18 cellular contexts compared by ENCODE assay signal in the genomic region with DNA sequence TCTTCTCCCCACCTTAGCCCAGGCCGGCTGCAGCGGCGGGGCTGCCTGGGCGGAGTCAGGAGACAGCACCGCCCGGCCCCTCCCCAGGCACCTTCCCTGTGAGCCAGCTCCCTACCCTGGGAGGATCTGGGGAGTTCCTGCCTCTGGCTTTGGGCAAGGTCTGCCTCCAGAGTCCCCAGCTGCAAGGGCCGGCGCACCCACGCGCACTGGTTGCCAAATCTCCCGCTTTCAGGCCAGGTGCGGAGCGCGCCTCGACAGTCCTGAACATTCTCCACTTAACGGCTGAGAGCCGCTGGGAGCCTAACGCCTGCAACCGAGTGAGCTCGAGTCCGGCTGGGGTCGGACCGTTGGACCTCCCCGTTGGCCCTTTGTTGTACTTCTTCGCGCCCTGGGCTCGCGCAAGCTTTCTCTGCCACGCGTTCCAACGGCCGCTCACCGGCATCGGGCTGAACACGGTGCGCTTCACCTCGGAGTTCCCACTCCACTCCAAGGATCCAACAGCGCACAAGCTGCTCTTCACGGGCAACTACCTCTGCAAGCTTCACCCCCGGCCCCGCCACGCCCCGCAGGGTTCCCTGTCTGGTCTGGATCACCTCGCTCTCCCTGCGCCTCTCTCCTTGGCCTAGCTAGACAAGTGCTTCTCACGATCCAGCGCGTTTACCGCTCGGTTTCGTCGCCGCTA. TPM values are rescaled to one million over a fixed set of nuclear protein-coding genes. Genes with fewer than 3 reads are reported as not detected.
DNase-seq lines count a peak whose midpoint lies in the region; ATAC-seq lines count a peak whose summit lies in the region.
"Had no signal": no experiment of that assay in that cellular context is flagged by ENCODE, and none has a peak within 500 bp of the region (broad histone marks: within the 10 kb centered on the region; RNA-seq: fewer than 3 reads in every experiment).

No MANE protein-coding gene starts in this region.

- H3K27ac ChIP-seq in naive thymus-derived CD4-positive, alpha-beta T cell (ENCODE audit: low read depth, low read length) = no peak overlapping the region
- H3K27ac ChIP-seq: A549, gastroesophageal sphincter had no signal

- intact Hi-C loops in activated CD4-positive, alpha-beta T cell treated with anti-CD3 and anti-CD28 coated beads for 36 hours (cut with DNase I, micrococcal nuclease) = no loop called here
- intact Hi-C loops in naive thymus-derived CD4-positive, alpha-beta T cell (cut with micrococcal nuclease) = no loop called here

- H3K9me3 Mint-ChIP-seq in activated CD4-positive, alpha-beta T cell treated with anti-CD3 and anti-CD28 coated beads for 36 hours (ENCODE audit: low read depth) = peaks cover 3% of the 10 kb centered on the region
- no peaks in the 10 kb centered on the region for H3K9me3 Mint-ChIP-seq in central memory CD8-positive, alpha-beta T cell
- peaks cover 0 to 34% (median 5%) of the 10 kb centered on the region in 11 donors for H3K9me3 Mint-ChIP-seq in naive thymus-derived CD4-positive, alpha-beta T cell
- H3K9me3 Mint-ChIP-seq: natural killer cell had no signal

- H3K4me3 Mint-ChIP-seq in activated CD4-positive, alpha-beta T cell treated with anti-CD3 and anti-CD28 coated beads for 36 hours = peak overlapping the region; percentile 56
- H3K4me3 Mint-ChIP-seq in central memory CD8-positive, alpha-beta T cell = peak overlapping the region; percentile 5
- peak overlapping the region in 8 of 10 donors; percentile 23 to 81 (median 66) for H3K4me3 Mint-ChIP-seq in naive thymus-derived CD4-positive, alpha-beta T cell
- H3K4me3 Mint-ChIP-seq: natural killer cell; stimulated activated naive CD8-positive, alpha-beta T cell treated with anti-CD3 and anti-CD28 coated beads, Interleukin-15, Interleukin-2, amounts not matched to agents 100 ng/mL and 50 ng/mL, for 24 hours had no signal

- no peak overlapping the region for H3K27ac Mint-ChIP-seq in activated CD4-positive, alpha-beta T cell treated with anti-CD3 and anti-CD28 coated beads for 36 hours
- no peak overlapping the region for H3K27ac Mint-ChIP-seq in central memory CD8-positive, alpha-beta T cell (ENCODE audit: low read depth)
- no peak overlapping the region for H3K27ac Mint-ChIP-seq in naive thymus-derived CD4-positive, alpha-beta T cell
- H3K27ac Mint-ChIP-seq: natural killer cell; stimulated activated naive CD8-positive, alpha-beta T cell treated with anti-CD3 and anti-CD28 coated beads, Interleukin-15, Interleukin-2, amounts not matched to agents 100 ng/mL and 50 ng/mL, for 24 hours had no signal

- H3K27me3 Mint-ChIP-seq in activated CD4-positive, alpha-beta T cell treated with anti-CD3 and anti-CD28 coated beads for 36 hours = peaks cover 43% of the 10 kb centered on the region
- peaks cover 67% of the 10 kb centered on the region for H3K27me3 Mint-ChIP-seq in central memory CD8-positive, alpha-beta T cell
- peaks cover 35 to 65% (median 55%) of the 10 kb centered on the region in 5 donors for H3K27me3 Mint-ChIP-seq in naive thymus-derived CD4-positive, alpha-beta T cell

- CTCF ChIA-PET in activated CD4-positive, alpha-beta T cell treated with anti-CD3 and anti-CD28 coated beads for 36 hours (lab: Charles Lee) = interaction anchor here (0.6 to 1.6 kb wide), 3 partner anchors 11 to 38 kb away, joined by 3 to 4 read pairs (median 3); no protein-coding TSS in a partner anchor
- CTCF ChIA-PET in naive thymus-derived CD4-positive, alpha-beta T cell (lab: Charles Lee) = no interaction called here

- no peaks in the 10 kb centered on the region for H3K36me3 Mint-ChIP-seq in activated CD4-positive, alpha-beta T cell treated with anti-CD3 and anti-CD28 coated beads for 36 hours (ENCODE audit: low read depth)
- H3K36me3 Mint-ChIP-seq in central memory CD8-positive, alpha-beta T cell (ENCODE audit: insufficient read depth) = no peaks in the 10 kb centered on the region
- H3K36me3 Mint-ChIP-seq in naive thymus-derived CD4-positive, alpha-beta T cell = peaks cover 4 to 22% (median 6%) of the 10 kb centered on the region in 5 donors

- peak; percentile 15 for DNase-seq in activated CD4-positive, alpha-beta T cell treated with anti-CD3 and anti-CD28 coated beads for 36 hours
- DNase-seq in activated CD4-positive, alpha-beta T cell treated with anti-CD3 and anti-CD28 coated beads, Interleukin-2, amount 50 U/mL, for 48 hours = no peak
- DNase-seq in central memory CD8-positive, alpha-beta T cell (ENCODE audit: low spot score in 2 of 2) = no peak
- no peak for DNase-seq in naive thymus-derived CD4-positive, alpha-beta T cell
- DNase-seq in amniotic stem cell (lab: John Stamatoyannopoulos, UW) (no peak), inferior parietal cortex (ENCODE audit: extremely low spot score) (no peak)
- DNase-seq: activated CD4-positive, alpha-beta T cell treated with anti-CD3 and anti-CD28 coated beads, Interleukin-2, amount 50 U/mL, for 1 hour; activated gamma-delta T cell; KBM-7; natural killer cell; NCI-H1436 treated with DMSO at 0.1 percent for 48 hours; NCI-H510A had no signal

- H3K9me3 ChIP-seq in ES-I3 (ENCODE audit: control insufficient read depth, insufficient read depth, low read length) = no peaks in the 10 kb centered on the region
- H3K9me3 ChIP-seq in naive thymus-derived CD4-positive, alpha-beta T cell (ENCODE audit: control insufficient read depth in 2 of 3, low read length in 3 of 3) = no peaks in the 10 kb centered on the region
- H3K9me3 ChIP-seq: gastroesophageal sphincter had no signal

- POLR2A ChIA-PET in activated CD4-positive, alpha-beta T cell treated with anti-CD3 and anti-CD28 coated beads for 36 hours (lab: Charles Lee) = no interaction called here
- POLR2A ChIA-PET in naive thymus-derived CD4-positive, alpha-beta T cell (lab: Charles Lee) = no interaction called here

- H3K27me3 ChIP-seq in naive thymus-derived CD4-positive, alpha-beta T cell (ENCODE audit: control insufficient read depth in 2 of 2, insufficient read depth in 2 of 2, low read length in 2 of 2) = peaks cover 6 to 13% of the 10 kb centered on the region in 2 donors

- no peak overlapping the region for H3K4me3 ChIP-seq in naive thymus-derived CD4-positive, alpha-beta T cell (ENCODE audit: low read length)
- H3K4me3 ChIP-seq: A549, gastroesophageal sphincter had no signal

- peak overlapping the region; percentile 50; the same call in 1 of the 2 replicates for H3K9ac ChIP-seq in ES-I3 (ENCODE audit: low read depth, low read length)

- no peaks in the 10 kb centered on the region for H3K4me1 ChIP-seq in ES-I3 (ENCODE audit: insufficient read depth, low read length)
- peaks cover 0 to 4% of the 10 kb centered on the region in 2 donors for H3K4me1 ChIP-seq in naive thymus-derived CD4-positive, alpha-beta T cell (ENCODE audit: control insufficient read depth in 2 of 2, insufficient read depth in 2 of 2, low read length in 2 of 2)
- H3K4me1 ChIP-seq: A549, gastroesophageal sphincter had no signal

- H3K36me3 ChIP-seq in ES-I3 (ENCODE audit: insufficient read depth, low read length) = no peaks in the 10 kb centered on the region
- no peaks in the 10 kb centered on the region for H3K36me3 ChIP-seq in naive thymus-derived CD4-positive, alpha-beta T cell (ENCODE audit: control insufficient read depth in 2 of 3, insufficient read depth in 3 of 3, low read length in 3 of 3)
- H3K36me3 ChIP-seq: gastroesophageal sphincter had no signal

- no peak for ATAC-seq in activated CD4-positive, alpha-beta T cell treated with anti-CD3 and anti-CD28 coated beads for 36 hours
- ATAC-seq in central memory CD8-positive, alpha-beta T cell (replicated peaks; ENCODE audit: extremely low read depth, poor library complexity, severe bottlenecking) = no peak
- no peak for ATAC-seq in naive thymus-derived CD4-positive, alpha-beta T cell
- ATAC-seq in GM19324 (IDR thresholded peaks at IDR 0.05; ENCODE audit: low FRiP score, unreplicated experiment) = no peak
- ATAC-seq: gastroesophageal sphincter, left lobe of liver, natural killer cell had no signal

- peaks cover 10% of the 10 kb centered on the region for H3K4me1 Mint-ChIP-seq in activated CD4-positive, alpha-beta T cell treated with anti-CD3 and anti-CD28 coated beads for 36 hours
- peaks cover 15% of the 10 kb centered on the region for H3K4me1 Mint-ChIP-seq in central memory CD8-positive, alpha-beta T cell
- H3K4me1 Mint-ChIP-seq in naive thymus-derived CD4-positive, alpha-beta T cell = peaks cover 0 to 28% (median 16%) of the 10 kb centered on the region in 7 donors

RNA-seq across cellular contexts. Expression of a gene that starts 21.7 kb away (rescaled TPM):
- total RNA-seq in activated CD4-positive, alpha-beta T cell treated with anti-CD3 and anti-CD28 coated beads for 36 hours = 1 to 10 TPM; 5.7 to 6.2 TPM
- total RNA-seq in naive thymus-derived CD4-positive, alpha-beta T cell = 10 to 100 TPM in 1 of 5 experiments, 1 to 10 TPM in 4; 2.0 to 13.1 (median 3.5) TPM
- polyA plus RNA-seq in naive thymus-derived CD4-positive, alpha-beta T cell = 10 to 100 TPM; 10.2 to 13.0 TPM

RNA-seq across cellular contexts. Expression of a gene that starts 59.0 kb away (rescaled TPM):
- total RNA-seq in activated CD4-positive, alpha-beta T cell treated with anti-CD3 and anti-CD28 coated beads for 36 hours = 1 to 10 TPM; 5.6 to 5.7 TPM
- 10 to 100 TPM; 11.0 to 33.9 (median 14.7) TPM for total RNA-seq in naive thymus-derived CD4-positive, alpha-beta T cell
- 10 to 100 TPM; 18.3 to 23.5 TPM for polyA plus RNA-seq in naive thymus-derived CD4-positive, alpha-beta T cell

Comparison
In these comparisons a context has a peak if more than half of its experiments do, and no peak if none do; other contexts are left out.
1. H3K4me3 Mint-ChIP-seq: peak in every context shown above with its lines; median percentile 66 in naive thymus-derived CD4-positive, alpha-beta T cell; 56 in activated CD4-positive, alpha-beta T cell treated with anti-CD3 and anti-CD28 coated beads for 36 hours; 5 in central memory CD8-positive, alpha-beta T cell.